12 cellular contexts compared by ENCODE assay signal in the genomic region with DNA sequence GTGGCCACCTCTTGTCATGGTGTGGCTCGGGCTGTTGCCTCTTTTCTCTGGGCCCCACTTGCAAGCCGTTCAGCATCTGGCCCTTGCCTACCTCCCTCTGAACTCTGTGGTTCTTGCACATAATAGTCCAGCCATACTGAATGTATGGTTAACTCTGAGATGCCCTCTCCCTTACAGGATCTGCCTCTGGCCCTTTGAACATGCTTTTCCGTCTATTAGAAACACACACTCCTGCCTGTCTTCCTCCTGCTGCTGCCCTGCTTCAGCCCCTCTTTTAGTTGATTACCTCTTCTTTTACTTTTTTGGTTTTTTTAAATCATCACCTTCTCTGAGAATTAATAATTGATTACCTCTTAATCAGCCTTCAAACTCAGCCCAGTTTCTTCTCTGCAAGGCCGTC.
DNase-seq lines count a peak whose midpoint lies in the region; ATAC-seq and TF ChIP-seq lines count a peak whose summit lies in the region.
"Had no signal": no experiment of that assay in that cellular context is flagged by ENCODE, and none has a peak within 500 bp of the region (broad histone marks: within the 10 kb centered on the region; RNA-seq: fewer than 3 reads in every experiment).

No MANE protein-coding gene starts in this region.

- ATAC-seq in IMR-90 (ENCODE audit: low read depth) (no peak), GM19328 (IDR thresholded peaks at IDR 0.05; ENCODE audit: unreplicated experiment) (no peak)
- ATAC-seq in activated T-helper 17 cell treated with anti-CD3 and anti-CD28 coated beads, Interleukin-2, amount 50 U/mL, for 72 hours (replicated peaks) = no peak

- no peak overlapping the region for H2BK5ac ChIP-seq in IMR-90 (ENCODE audit: low read depth, low read length, poor library complexity, severe bottlenecking)
- no peak overlapping the region for H2BK5ac ChIP-seq in mesendoderm (ENCODE audit: low read length)

- peak overlapping the region; percentile 73 for H3K4me3 Mint-ChIP-seq in activated T-helper 17 cell treated with anti-CD3 and anti-CD28 coated beads, Interleukin-2, amount 50 U/mL, for 72 hours

- TF ChIP-seq CTCF in IMR-90 (conservative IDR thresholded peaks at IDR 0.05; ENCODE audit: low read depth, low read length) = no peak
- TF ChIP-seq CTCF in tibial artery (IDR thresholded peaks at IDR 0.05) = no peak

- peak overlapping the region; percentile 73 for H3K27ac Mint-ChIP-seq in activated T-helper 17 cell treated with anti-CD3 and anti-CD28 coated beads, Interleukin-2, amount 50 U/mL, for 72 hours

- POLR2A ChIA-PET in IMR-90 (lab: Charles Lee; ENCODE audit: unreplicated experiment) = no interaction called here

- DNase-seq in IMR-90 (no peak), mesendoderm (no peak), tibial artery (no peak), mucosa of gallbladder (ENCODE audit: low spot score) (no peak)
- DNase-seq in stimulated activated CD4-positive, alpha-beta T cell treated with anti-CD3 and anti-CD28 coated beads, Interleukin-4, amount 100 ng/mL, for 1 hour = no peak
- DNase-seq: NCI-H2081 treated with DMSO at 0.1 percent for 48 hours, NCI-H748 treated with DMSO at 0.1 percent for 48 hours, RPMI8226, T-helper 2 cell had no signal

- H3K9ac ChIP-seq in IMR-90 (ENCODE audit: low read depth, low read length) = no peak overlapping the region
- H3K9ac ChIP-seq in mesendoderm (ENCODE audit: low read length) = no peak overlapping the region

- H4K5ac ChIP-seq in IMR-90 (ENCODE audit: low read depth, low read length) = no peak overlapping the region
- no peak overlapping the region for H4K5ac ChIP-seq in mesendoderm (ENCODE audit: low read length)

- no peaks in the 10 kb centered on the region for H3K9me3 ChIP-seq in IMR-90 (ENCODE audit: control insufficient read depth, insufficient read depth, low read length)
- H3K9me3 ChIP-seq in tibial artery = no peaks in the 10 kb centered on the region

- H3K23ac ChIP-seq in IMR-90 (ENCODE audit: low read depth, low read length) = no peak overlapping the region
- no peak overlapping the region for H3K23ac ChIP-seq in mesendoderm (ENCODE audit: low read length)

- H4K20me1 ChIP-seq in IMR-90 (ENCODE audit: insufficient read depth, low read length) = no peaks in the 10 kb centered on the region; the same call in 1 of the 2 replicates

- H3K4me1 ChIP-seq in IMR-90 (ENCODE audit: control insufficient read depth, insufficient read depth, low read length) (peaks cover 11% of the 10 kb centered on the region), mesendoderm (ENCODE audit: control insufficient read depth, low read depth, low read length) (peaks cover 16% of the 10 kb centered on the region), tibial artery (peaks cover 0 to 32% (median 19%) of the 10 kb centered on the region in 4 donors)

- H3K27ac ChIP-seq in IMR-90 (ENCODE audit: insufficient read depth, low read length) = no peak overlapping the region
- no peak overlapping the region for H3K27ac ChIP-seq in mesendoderm (ENCODE audit: low read depth, low read length)
- peak overlapping the region; percentile 54 to 75 for H3K27ac ChIP-seq in tibial artery

- dilution Hi-C loops in IMR-90 (cut with HindIII; ENCODE audit: low sequenced_read_pairs, unreplicated experiment) = no loop called here

- no TSS peak for BruUV-seq in IMR-90 (replicated peaks; lab: Mats Ljungman, UMichigan)

- H3K79me2 ChIP-seq in mesendoderm (ENCODE audit: control insufficient read depth, insufficient read depth, low read length) = no peaks in the 10 kb centered on the region

- no peak overlapping the region; the same call in 1 of the 2 replicates for H2BK20ac ChIP-seq in IMR-90 (ENCODE audit: low read depth, low read length)

- no peaks in the 10 kb centered on the region for H3K79me1 ChIP-seq in IMR-90 (ENCODE audit: low read depth in 1 of 2, low read length in 2 of 2)
- H3K79me1 ChIP-seq in mesendoderm (ENCODE audit: low read length) = no peaks in the 10 kb centered on the region

- no peaks in the 10 kb centered on the region for H3K27me3 ChIP-seq in IMR-90 (ENCODE audit: control insufficient read depth, insufficient read depth, low read length)
- H3K27me3 ChIP-seq in mesendoderm (ENCODE audit: insufficient read depth, low read length, poor library complexity) = no peaks in the 10 kb centered on the region
- no peaks in the 10 kb centered on the region for H3K27me3 ChIP-seq in tibial artery

- H2AFZ ChIP-seq in IMR-90 (replicated peaks; ENCODE audit: low read length, poor library complexity) = peak overlapping the region; percentile 16

- no peak overlapping the region for H3K14ac ChIP-seq in IMR-90 (replicated peaks; ENCODE audit: low read depth, low read length)

- no peaks in the 10 kb centered on the region for H3K36me3 Mint-ChIP-seq in activated T-helper 17 cell treated with anti-CD3 and anti-CD28 coated beads, Interleukin-2, amount 50 U/mL, for 72 hours (ENCODE audit: low read depth)

- peak overlapping the region; percentile 67; the same call in 1 of the 2 replicates for H3K18ac ChIP-seq in IMR-90 (ENCODE audit: low read depth, low read length)
- H3K18ac ChIP-seq in mesendoderm (ENCODE audit: low read length) = no peak overlapping the region

- H2BK120ac ChIP-seq in IMR-90 (ENCODE audit: low read depth, low read length) = no peak overlapping the region
- H2BK120ac ChIP-seq in mesendoderm (ENCODE audit: low read depth, low read length) = no peak overlapping the region

- TF ChIP-seq POLR2A in IMR-90 (IDR thresholded peaks at IDR 0.05; ENCODE audit: low read depth, low read length) = no peak

- in situ Hi-C loops in IMR-90 (cut with MboI; ENCODE audit: low sequenced_read_pairs) = no loop called here

- H3K36me3 ChIP-seq in IMR-90 (ENCODE audit: control insufficient read depth, insufficient read depth, low read length) (no peaks in the 10 kb centered on the region), mesendoderm (ENCODE audit: control insufficient read depth, insufficient read depth, low read length) (peaks cover 3% of the 10 kb centered on the region), tibial artery (peaks cover 5 to 39% (median 21%) of the 10 kb centered on the region in 3 donors)

- no peak for TF ChIP-seq RAD21 in IMR-90 (IDR thresholded peaks at IDR 0.05; ENCODE audit: low read length)

- CTCF ChIA-PET in IMR-90 (lab: Yijun Ruan, JAX) = interaction anchor here (1.5 kb wide), 1 partner anchor 64 kb away, joined by 5 read pairs; no protein-coding TSS in a partner anchor

- no peak overlapping the region for H3K56ac ChIP-seq in IMR-90 (ENCODE audit: extremely low read depth, insufficient read depth, low read length)
- H3K56ac ChIP-seq in mesendoderm (ENCODE audit: low read length) = peak overlapping the region; percentile 26

- H3K9me1 ChIP-seq in IMR-90 (ENCODE audit: insufficient read depth, low read length) = peaks cover 2% of the 10 kb centered on the region

- H4K91ac ChIP-seq in IMR-90 (ENCODE audit: insufficient read depth, low read depth, low read length) = no peak overlapping the region

- H3K27me3 Mint-ChIP-seq in activated T-helper 17 cell treated with anti-CD3 and anti-CD28 coated beads, Interleukin-2, amount 50 U/mL, for 72 hours = no peaks in the 10 kb centered on the region

- no peak overlapping the region; the same call in 1 of the 2 replicates for H2AK5ac ChIP-seq in IMR-90 (ENCODE audit: low read depth, low read length)
- no peak overlapping the region for H2AK5ac ChIP-seq in mesendoderm (ENCODE audit: low read length)

- peak overlapping the region in 1 of 2 experiments; percentile 6; a peak in 1 of 4 replicates for H4K8ac ChIP-seq in IMR-90 (ENCODE audit: low read depth in 2 of 2, low read length in 2 of 2)
- no peak overlapping the region for H4K8ac ChIP-seq in mesendoderm (ENCODE audit: low read depth, low read length)

- no peaks in the 10 kb centered on the region for H3K9me3 Mint-ChIP-seq in activated T-helper 17 cell treated with anti-CD3 and anti-CD28 coated beads, Interleukin-2, amount 50 U/mL, for 72 hours

- intact Hi-C loops in IMR-90 (cut with micrococcal nuclease) (no loop called here), tibial artery (cut with DNase I; ENCODE audit: low total_unique reads) (no loop called here)

- H3K4ac ChIP-seq in IMR-90 (ENCODE audit: low read depth, low read length) (no peak overlapping the region), mesendoderm (ENCODE audit: low read depth, low read length) (no peak overlapping the region)

- 100% methylated on average over 1 of the region's 4 CpGs; no CpG with 5 or more reads in 1 of the 2 experiments for WGBS in IMR-90 (ENCODE audit: extremely low coverage in 2 of 2, insufficient read length in 1 of 2), 2 experiments
- WGBS in mesendoderm (ENCODE audit: extremely low coverage, insufficient coverage, low lambda C conversion rate) = no CpG with 5 or more reads among the region's 4 CpGs

- no peak overlapping the region for H3K4me2 ChIP-seq in IMR-90 (ENCODE audit: low read depth, low read length)
- H3K4me2 ChIP-seq in mesendoderm (ENCODE audit: low read length) = no peak overlapping the region

- H2AK9ac ChIP-seq in IMR-90 (replicated peaks; ENCODE audit: low read depth, low read length, poor library complexity) = peak overlapping the region; percentile 10

- H3K4me1 Mint-ChIP-seq in activated T-helper 17 cell treated with anti-CD3 and anti-CD28 coated beads, Interleukin-2, amount 50 U/mL, for 72 hours = peaks cover 13% of the 10 kb centered on the region

- H2BK15ac ChIP-seq in IMR-90 (ENCODE audit: low read depth, low read length) (no peak overlapping the region), mesendoderm (replicated peaks; ENCODE audit: low read depth) (no peak overlapping the region)

- H3K4me3 ChIP-seq in IMR-90 (ENCODE audit: insufficient read depth, low read depth, low read length) (no peak overlapping the region), mesendoderm (ENCODE audit: low read length) (no peak overlapping the region), tibial artery (no peak overlapping the region)
- H3K4me3 ChIP-seq: skin epidermis had no signal

TF ChIP-seq in IMR-90, 13 proteins besides CTCF, POLR2A, EP300 and RAD21 (continues in another document):
- no peak for TF ChIP-seq RCOR1 (IDR thresholded peaks at IDR 0.05; ENCODE audit: insufficient replicate concordance, low read length)
- TF ChIP-seq, protein P1, sequence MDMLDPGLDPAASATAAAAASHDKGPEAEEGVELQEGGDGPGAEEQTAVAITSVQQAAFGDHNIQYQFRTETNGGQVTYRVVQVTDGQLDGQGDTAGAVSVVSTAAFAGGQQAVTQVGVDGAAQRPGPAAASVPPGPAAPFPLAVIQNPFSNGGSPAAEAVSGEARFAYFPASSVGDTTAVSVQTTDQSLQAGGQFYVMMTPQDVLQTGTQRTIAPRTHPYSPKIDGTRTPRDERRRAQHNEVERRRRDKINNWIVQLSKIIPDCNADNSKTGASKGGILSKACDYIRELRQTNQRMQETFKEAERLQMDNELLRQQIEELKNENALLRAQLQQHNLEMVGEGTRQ (IDR thresholded peaks at IDR 0.05; ENCODE audit: low read depth, low read length) = no peak
- no peak for TF ChIP-seq CHD1 (IDR thresholded peaks at IDR 0.05; ENCODE audit: low read depth, low read length)
- TF ChIP-seq CEBPB (IDR thresholded peaks at IDR 0.05; ENCODE audit: low read depth, low read length) = no peak
- no peak for TF ChIP-seq RFX5 (IDR thresholded peaks at IDR 0.05; ENCODE audit: low read depth, low read length)
- no peak for TF ChIP-seq SMC3 (IDR thresholded peaks at IDR 0.05; ENCODE audit: low read depth, low read length)
- no peak for TF ChIP-seq BHLHE40 (IDR thresholded peaks at IDR 0.05; ENCODE audit: low read depth, low read length)
- TF ChIP-seq FOS (IDR thresholded peaks at IDR 0.05; ENCODE audit: low read depth, low read length) = no peak

Comparison
In these comparisons a context has a peak if more than half of its experiments do, and no peak if none do; other contexts are left out.
1. H3K27ac ChIP-seq: peak in tibial artery (2 of 2); none in IMR-90 (single experiment) and mesendoderm (single experiment).